9 cellular contexts compared by ENCODE assay signal in genomic region chr4:128917781-128918180, GRCh38.
DNase-seq lines count a peak whose midpoint lies in the region; ATAC-seq and TF ChIP-seq lines count a peak whose summit lies in the region.
"Had no signal": no experiment of that assay in that cellular context is flagged by ENCODE, and none has a peak within 500 bp of the region (broad histone marks: within the 10 kb centered on the region; RNA-seq: fewer than 3 reads in every experiment).

No MANE protein-coding gene starts in this region.

- no peaks in the 10 kb centered on the region for H3K79me2 ChIP-seq in mesendoderm (ENCODE audit: control insufficient read depth, insufficient read depth, low read length)

- H3K4me3 Mint-ChIP-seq in T-helper 1 cell treated with Interleukin-12 subunit alpha and Interleukin-12 subunit beta and Interleukin-4 antibody, amounts not matched to agents 30 μg/mL and 1 μg/mL, for 36 hours: peak overlapping the region; percentile 0

- no CpG with 5 or more reads among the region's 2 CpGs for WGBS in mesendoderm (ENCODE audit: extremely low coverage, insufficient coverage, low lambda C conversion rate)

- no peak overlapping the region for H4K8ac ChIP-seq in mesendoderm (ENCODE audit: low read depth, low read length)

- H3K18ac ChIP-seq in mesendoderm (ENCODE audit: low read length): no peak overlapping the region

- H3K27ac Mint-ChIP-seq in T-helper 1 cell treated with Interleukin-12 subunit alpha and Interleukin-12 subunit beta and Interleukin-4 antibody, amounts not matched to agents 30 μg/mL and 1 μg/mL, for 36 hours: no peak overlapping the region

- peaks cover 28% of the 10 kb centered on the region for H3K4me1 Mint-ChIP-seq in T-helper 1 cell treated with Interleukin-12 subunit alpha and Interleukin-12 subunit beta and Interleukin-4 antibody, amounts not matched to agents 30 μg/mL and 1 μg/mL, for 36 hours (ENCODE audit: low read depth)

- H2BK120ac ChIP-seq in mesendoderm (ENCODE audit: low read depth, low read length): no peak overlapping the region

- no peaks in the 10 kb centered on the region for H3K36me3 ChIP-seq in mesendoderm (ENCODE audit: control insufficient read depth, insufficient read depth, low read length)

- H3K27me3 Mint-ChIP-seq in T-helper 1 cell treated with Interleukin-12 subunit alpha and Interleukin-12 subunit beta and Interleukin-4 antibody, amounts not matched to agents 30 μg/mL and 1 μg/mL, for 36 hours (ENCODE audit: low read depth): no peaks in the 10 kb centered on the region

- no peaks in the 10 kb centered on the region for H3K9me3 Mint-ChIP-seq in T-helper 1 cell treated with Interleukin-12 subunit alpha and Interleukin-12 subunit beta and Interleukin-4 antibody, amounts not matched to agents 30 μg/mL and 1 μg/mL, for 36 hours

- no peak overlapping the region for H2BK15ac ChIP-seq in mesendoderm (replicated peaks; ENCODE audit: low read depth)

- ATAC-seq in GM19395 (IDR thresholded peaks at IDR 0.05; ENCODE audit: unreplicated experiment) (peak; percentile 77), HG03045 (IDR thresholded peaks at IDR 0.05; ENCODE audit: unreplicated experiment) (peak; percentile 73)

- no peak overlapping the region for H3K4me3 ChIP-seq in mesendoderm (ENCODE audit: low read length)

- H3K27me3 ChIP-seq in mesendoderm (ENCODE audit: insufficient read depth, low read length, poor library complexity): no peaks in the 10 kb centered on the region

- H3K56ac ChIP-seq in mesendoderm (ENCODE audit: low read length): no peak overlapping the region

- H3K9ac ChIP-seq in mesendoderm (ENCODE audit: low read length): no peak overlapping the region

- H2AK5ac ChIP-seq in mesendoderm (ENCODE audit: low read length): no peak overlapping the region

- no peak overlapping the region for H3K27ac ChIP-seq in mesendoderm (ENCODE audit: low read depth, low read length)

- H3K4me2 ChIP-seq in mesendoderm (ENCODE audit: low read length): no peak overlapping the region

- no peak overlapping the region for H2BK5ac ChIP-seq in mesendoderm (ENCODE audit: low read length)

- peaks cover 20% of the 10 kb centered on the region for H3K36me3 Mint-ChIP-seq in T-helper 1 cell treated with Interleukin-12 subunit alpha and Interleukin-12 subunit beta and Interleukin-4 antibody, amounts not matched to agents 30 μg/mL and 1 μg/mL, for 36 hours (ENCODE audit: low read depth)

- DNase-seq in GM10248 (ENCODE audit: extremely low spot score): peak; percentile 25
- DNase-seq in mesendoderm: no peak
- no peak for DNase-seq in COR-L47 (lab: John Stamatoyannopoulos, UW)
- DNase-seq in NCI-H69 (lab: John Stamatoyannopoulos, UW): no peak
- DNase-seq in HEK293T (ENCODE audit: extremely low spot score): no peak
- DNase-seq: retina had no signal

- no peaks in the 10 kb centered on the region for H3K79me1 ChIP-seq in mesendoderm (ENCODE audit: low read length)

- CTCF ChIA-PET in GM10248 (lab: Yijun Ruan, JAX) (no interaction called here), HEK293T (lab: Yijun Ruan, JAX) (no interaction called here)

- TF ChIP-seq CTCF in GM10248 (IDR thresholded peaks at IDR 0.05; ENCODE audit: control extremely low read depth, extremely low read depth, low read depth, missing control alignments): no peak

- POLR2A ChIA-PET in GM10248 (lab: Yijun Ruan, JAX): interaction anchor here (0.5 kb wide), 1 partner anchor 108 kb away, joined by 5 read pairs; no protein-coding TSS in a partner anchor
- POLR2A ChIA-PET in HEK293T (lab: Yijun Ruan, JAX): no interaction called here

- H4K5ac ChIP-seq in mesendoderm (ENCODE audit: low read length): no peak overlapping the region

- H3K4ac ChIP-seq in mesendoderm (ENCODE audit: low read depth, low read length): no peak overlapping the region

- no peak overlapping the region for H3K23ac ChIP-seq in mesendoderm (ENCODE audit: low read length)

- no peaks in the 10 kb centered on the region for H3K4me1 ChIP-seq in mesendoderm (ENCODE audit: control insufficient read depth, low read depth, low read length)

TF ChIP-seq in HEK293T, 16 proteins besides CTCF, POLR2A, EP300 and RAD21:
- no peak for TF ChIP-seq L3MBTL2 (conservative IDR thresholded peaks at IDR 0.05)
- no peak for TF ChIP-seq ELF4 (IDR thresholded peaks at IDR 0.05)
- TF ChIP-seq TARDBP (IDR thresholded peaks at IDR 0.05): no peak
- TF ChIP-seq ZNF384 (IDR thresholded peaks at IDR 0.05): no peak
- no peak for TF ChIP-seq HDGF (IDR thresholded peaks at IDR 0.05; ENCODE audit: borderline replicate concordance)
- TF ChIP-seq FOXA1 (IDR thresholded peaks at IDR 0.05): no peak
- TF ChIP-seq SP1 (IDR thresholded peaks at IDR 0.05): no peak
- no peak for TF ChIP-seq PKNOX1 (IDR thresholded peaks at IDR 0.05)
- TF ChIP-seq LEF1 (IDR thresholded peaks at IDR 0.05; ENCODE audit: borderline replicate concordance): no peak
